ENCODE assay signal across 17 cellular contexts in the genomic region with DNA sequence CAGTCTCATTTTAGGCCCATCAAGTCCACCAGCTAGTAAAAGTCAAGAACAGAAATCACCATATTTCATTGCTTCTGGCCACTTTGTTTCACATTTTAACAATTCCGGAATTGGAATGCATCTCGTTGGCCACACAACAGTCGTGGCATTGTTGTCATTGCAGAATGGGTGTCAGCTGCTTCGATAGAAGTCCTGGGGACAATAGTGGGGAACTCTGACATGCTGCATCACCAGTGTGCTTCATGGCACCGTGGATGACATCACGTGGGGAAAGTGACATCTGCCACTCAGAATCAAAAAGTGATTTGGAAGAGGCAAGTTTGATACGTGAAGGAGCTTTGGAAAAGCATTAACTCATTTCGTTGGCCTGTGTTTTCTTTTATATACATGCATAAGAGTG. TPM values are rescaled to one million over a fixed set of nuclear protein-coding genes. Genes with fewer than 3 reads are reported as not detected.
DNase-seq lines count a peak whose midpoint lies in the region; ATAC-seq lines count a peak whose summit lies in the region.
"Had no signal": no experiment of that assay in that cellular context is flagged by ENCODE, and none has a peak within 500 bp of the region (broad histone marks: within the 10 kb centered on the region; RNA-seq: fewer than 3 reads in every experiment).

No MANE protein-coding gene starts in this region.

- peak overlapping the region; percentile 46 for H3K27ac ChIP-seq in caudate nucleus (ENCODE audit: low read depth, low read length)
- H3K27ac ChIP-seq: C4-2B, HL-60, Peyer's patch had no signal

- peak; percentile 85 for DNase-seq in Ammon's horn (ENCODE audit: low spot score)
- DNase-seq in caudate nucleus (lab: John Stamatoyannopoulos, UW): peak in 50 of 61 donors; percentile 2 to 69 (median 32)
- DNase-seq in hippocampal formation (lab: John Stamatoyannopoulos, UW): peak; percentile 35 to 61
- peak; percentile 34 for DNase-seq in occipital lobe (lab: John Stamatoyannopoulos, UW)
- no peak for DNase-seq in NCI-H1694 treated with DMSO at 0.1 percent for 48 hours (lab: John Stamatoyannopoulos, UW)
- DNase-seq in T-helper 9 cell: no peak
- DNase-seq in NCI-H2196 (lab: John Stamatoyannopoulos, UW; ENCODE audit: unreplicated experiment): no peak
- DNase-seq: 8988T, KBM-7, NCI-H1092 treated with DMSO at 0.1 percent for 48 hours, NCI-H1436 treated with DMSO at 0.1 percent for 48 hours, NCI-H2029 treated with DMSO at 0.1 percent for 48 hours, NCI-H524 treated with DMSO at 0.1 percent for 48 hours, Peyer's patch had no signal

- ATAC-seq in GM21576 (IDR thresholded peaks at IDR 0.05; ENCODE audit: unreplicated experiment): no peak

RNA-seq across cellular contexts. Expression of gene XRN2, which starts 43.8 kb away (rescaled TPM):
- total RNA-seq in occipital lobe: 98.6 TPM

Comparison
In these comparisons a context has a peak if more than half of its experiments do, and no peak if none do; other contexts are left out.
1. DNase-seq: peak in Ammon's horn (single experiment), caudate nucleus (50 of 61), hippocampal formation (2 of 2) and occipital lobe (single experiment); none in NCI-H1694 treated with DMSO at 0.1 percent for 48 hours (single experiment), T-helper 9 cell (single experiment) and NCI-H2196 (single experiment).